1 cellular context compared by ENCODE assay signal in genomic region chr6:106514281-106514885, GRCh38.
TF ChIP-seq lines count a peak whose summit lies in the region.

No MANE protein-coding gene starts in this region.

TF ChIP-seq in GM23338, 12 proteins besides CTCF, POLR2A, EP300 and RAD21 (continued from another document):
- TF ChIP-seq, protein P1, sequence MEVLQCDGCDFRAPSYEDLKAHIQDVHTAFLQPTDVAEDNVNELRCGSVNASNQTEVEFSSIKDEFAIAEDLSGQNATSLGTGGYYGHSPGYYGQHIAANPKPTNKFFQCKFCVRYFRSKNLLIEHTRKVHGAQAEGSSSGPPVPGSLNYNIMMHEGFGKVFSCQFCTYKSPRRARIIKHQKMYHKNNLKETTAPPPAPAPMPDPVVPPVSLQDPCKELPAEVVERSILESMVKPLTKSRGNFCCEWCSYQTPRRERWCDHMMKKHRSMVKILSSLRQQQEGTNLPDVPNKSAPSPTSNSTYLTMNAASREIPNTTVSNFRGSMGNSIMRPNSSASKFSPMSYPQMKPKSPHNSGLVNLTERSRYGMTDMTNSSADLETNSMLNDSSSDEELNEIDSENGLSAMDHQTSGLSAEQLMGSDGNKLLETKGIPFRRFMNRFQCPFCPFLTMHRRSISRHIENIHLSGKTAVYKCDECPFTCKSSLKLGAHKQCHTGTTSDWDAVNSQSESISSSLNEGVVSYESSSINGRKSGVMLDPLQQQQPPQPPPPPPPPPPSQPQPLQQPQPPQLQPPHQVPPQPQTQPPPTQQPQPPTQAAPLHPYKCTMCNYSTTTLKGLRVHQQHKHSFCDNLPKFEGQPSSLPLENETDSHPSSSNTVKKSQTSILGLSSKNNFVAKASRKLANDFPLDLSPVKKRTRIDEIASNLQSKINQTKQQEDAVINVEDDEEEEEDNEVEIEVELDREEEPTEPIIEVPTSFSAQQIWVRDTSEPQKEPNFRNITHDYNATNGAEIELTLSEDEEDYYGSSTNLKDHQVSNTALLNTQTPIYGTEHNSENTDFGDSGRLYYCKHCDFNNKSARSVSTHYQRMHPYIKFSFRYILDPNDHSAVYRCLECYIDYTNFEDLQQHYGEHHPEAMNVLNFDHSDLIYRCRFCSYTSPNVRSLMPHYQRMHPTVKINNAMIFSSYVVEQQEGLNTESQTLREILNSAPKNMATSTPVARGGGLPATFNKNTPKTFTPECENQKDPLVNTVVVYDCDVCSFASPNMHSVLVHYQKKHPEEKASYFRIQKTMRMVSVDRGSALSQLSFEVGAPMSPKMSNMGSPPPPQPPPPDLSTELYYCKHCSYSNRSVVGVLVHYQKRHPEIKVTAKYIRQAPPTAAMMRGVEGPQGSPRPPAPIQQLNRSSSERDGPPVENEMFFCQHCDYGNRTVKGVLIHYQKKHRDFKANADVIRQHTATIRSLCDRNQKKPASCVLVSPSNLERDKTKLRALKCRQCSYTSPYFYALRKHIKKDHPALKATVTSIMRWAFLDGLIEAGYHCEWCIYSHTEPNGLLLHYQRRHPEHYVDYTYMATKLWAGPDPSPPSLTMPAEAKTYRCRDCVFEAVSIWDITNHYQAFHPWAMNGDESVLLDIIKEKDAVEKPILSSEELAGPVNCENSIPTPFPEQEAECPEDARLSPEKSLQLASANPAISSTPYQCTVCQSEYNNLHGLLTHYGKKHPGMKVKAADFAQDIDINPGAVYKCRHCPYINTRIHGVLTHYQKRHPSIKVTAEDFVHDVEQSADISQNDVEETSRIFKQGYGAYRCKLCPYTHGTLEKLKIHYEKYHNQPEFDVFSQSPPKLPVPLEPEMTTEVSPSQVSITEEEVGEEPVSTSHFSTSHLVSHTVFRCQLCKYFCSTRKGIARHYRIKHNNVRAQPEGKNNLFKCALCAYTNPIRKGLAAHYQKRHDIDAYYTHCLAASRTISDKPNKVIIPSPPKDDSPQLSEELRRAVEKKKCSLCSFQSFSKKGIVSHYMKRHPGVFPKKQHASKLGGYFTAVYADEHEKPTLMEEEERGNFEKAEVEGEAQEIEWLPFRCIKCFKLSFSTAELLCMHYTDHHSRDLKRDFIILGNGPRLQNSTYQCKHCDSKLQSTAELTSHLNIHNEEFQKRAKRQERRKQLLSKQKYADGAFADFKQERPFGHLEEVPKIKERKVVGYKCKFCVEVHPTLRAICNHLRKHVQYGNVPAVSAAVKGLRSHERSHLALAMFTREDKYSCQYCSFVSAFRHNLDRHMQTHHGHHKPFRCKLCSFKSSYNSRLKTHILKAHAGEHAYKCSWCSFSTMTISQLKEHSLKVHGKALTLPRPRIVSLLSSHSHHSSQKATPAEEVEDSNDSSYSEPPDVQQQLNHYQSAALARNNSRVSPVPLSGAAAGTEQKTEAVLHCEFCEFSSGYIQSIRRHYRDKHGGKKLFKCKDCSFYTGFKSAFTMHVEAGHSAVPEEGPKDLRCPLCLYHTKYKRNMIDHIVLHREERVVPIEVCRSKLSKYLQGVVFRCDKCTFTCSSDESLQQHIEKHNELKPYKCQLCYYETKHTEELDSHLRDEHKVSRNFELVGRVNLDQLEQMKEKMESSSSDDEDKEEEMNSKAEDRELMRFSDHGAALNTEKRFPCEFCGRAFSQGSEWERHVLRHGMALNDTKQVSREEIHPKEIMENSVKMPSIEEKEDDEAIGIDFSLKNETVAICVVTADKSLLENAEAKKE (CRISPR knock-in tag; IDR thresholded peaks at IDR 0.05): no peak
- no peak for TF ChIP-seq ZNF114 (CRISPR knock-in tag; IDR thresholded peaks at IDR 0.05)
- no peak for TF ChIP-seq STAT1 (IDR thresholded peaks at IDR 0.05; ENCODE audit: unreplicated experiment)
- no peak for TF ChIP-seq EZH2phosphoT487 (IDR thresholded peaks at IDR 0.05; ENCODE audit: unreplicated experiment)
- TF ChIP-seq, protein P2, sequence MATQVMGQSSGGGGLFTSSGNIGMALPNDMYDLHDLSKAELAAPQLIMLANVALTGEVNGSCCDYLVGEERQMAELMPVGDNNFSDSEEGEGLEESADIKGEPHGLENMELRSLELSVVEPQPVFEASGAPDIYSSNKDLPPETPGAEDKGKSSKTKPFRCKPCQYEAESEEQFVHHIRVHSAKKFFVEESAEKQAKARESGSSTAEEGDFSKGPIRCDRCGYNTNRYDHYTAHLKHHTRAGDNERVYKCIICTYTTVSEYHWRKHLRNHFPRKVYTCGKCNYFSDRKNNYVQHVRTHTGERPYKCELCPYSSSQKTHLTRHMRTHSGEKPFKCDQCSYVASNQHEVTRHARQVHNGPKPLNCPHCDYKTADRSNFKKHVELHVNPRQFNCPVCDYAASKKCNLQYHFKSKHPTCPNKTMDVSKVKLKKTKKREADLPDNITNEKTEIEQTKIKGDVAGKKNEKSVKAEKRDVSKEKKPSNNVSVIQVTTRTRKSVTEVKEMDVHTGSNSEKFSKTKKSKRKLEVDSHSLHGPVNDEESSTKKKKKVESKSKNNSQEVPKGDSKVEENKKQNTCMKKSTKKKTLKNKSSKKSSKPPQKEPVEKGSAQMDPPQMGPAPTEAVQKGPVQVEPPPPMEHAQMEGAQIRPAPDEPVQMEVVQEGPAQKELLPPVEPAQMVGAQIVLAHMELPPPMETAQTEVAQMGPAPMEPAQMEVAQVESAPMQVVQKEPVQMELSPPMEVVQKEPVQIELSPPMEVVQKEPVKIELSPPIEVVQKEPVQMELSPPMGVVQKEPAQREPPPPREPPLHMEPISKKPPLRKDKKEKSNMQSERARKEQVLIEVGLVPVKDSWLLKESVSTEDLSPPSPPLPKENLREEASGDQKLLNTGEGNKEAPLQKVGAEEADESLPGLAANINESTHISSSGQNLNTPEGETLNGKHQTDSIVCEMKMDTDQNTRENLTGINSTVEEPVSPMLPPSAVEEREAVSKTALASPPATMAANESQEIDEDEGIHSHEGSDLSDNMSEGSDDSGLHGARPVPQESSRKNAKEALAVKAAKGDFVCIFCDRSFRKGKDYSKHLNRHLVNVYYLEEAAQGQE (IDR thresholded peaks at IDR 0.05; ENCODE audit: unreplicated experiment): no peak
- TF ChIP-seq POLR2AphosphoS5 (IDR thresholded peaks at IDR 0.05; ENCODE audit: low read depth): no peak
- TF ChIP-seq ZNF331 (CRISPR knock-in tag; IDR thresholded peaks at IDR 0.05; ENCODE audit: low read depth): no peak
- TF ChIP-seq NANOG (IDR thresholded peaks at IDR 0.05; ENCODE audit: borderline replicate concordance): no peak
- TF ChIP-seq EZH2 (IDR thresholded peaks at IDR 0.05; ENCODE audit: low read depth, unreplicated experiment): no peak
